In genomic region chr1:13892671-13893325, GRCh38 we compare ENCODE assay signal across 9 cellular contexts.
DNase-seq lines count a peak whose midpoint lies in the region; ATAC-seq and TF ChIP-seq lines count a peak whose summit lies in the region.
"Had no signal": no experiment of that assay in that cellular context is flagged by ENCODE, and none has a peak within 500 bp of the region (broad histone marks: within the 10 kb centered on the region; RNA-seq: fewer than 3 reads in every experiment).

No MANE protein-coding gene starts in this region.

- no peak overlapping the region for H3K27ac Mint-ChIP-seq in endodermal cell

- H3K36me3 ChIP-seq in endodermal cell (ENCODE audit: control insufficient read depth, insufficient read depth, low read length): no peaks in the 10 kb centered on the region
- no peaks in the 10 kb centered on the region for H3K36me3 ChIP-seq in mucosa of rectum (ENCODE audit: control insufficient read depth in 2 of 2, insufficient read depth in 2 of 2, low read length in 2 of 2)
- H3K36me3 ChIP-seq in aorta (ENCODE audit: control insufficient read depth in 1 of 2, insufficient read depth in 2 of 2, low read length in 1 of 2): no peaks in the 10 kb centered on the region

- H3K27me3 Mint-ChIP-seq in endodermal cell (ENCODE audit: insufficient read depth): peaks cover 48% of the 10 kb centered on the region

- peaks cover 9% of the 10 kb centered on the region for H3K4me1 Mint-ChIP-seq in endodermal cell

- H3K4me3 ChIP-seq in endodermal cell (ENCODE audit: low read length) (peak overlapping the region; percentile 76), mucosa of rectum (ENCODE audit: low read length in 2 of 2) (peak overlapping the region; percentile 71 to 72), aorta (ENCODE audit: low read length in 2 of 2) (peak overlapping the region; percentile 3 to 45)

- no peak for TF ChIP-seq CTCF in endodermal cell (conservative IDR thresholded peaks at IDR 0.05)

- 1 to 4% methylated on average over 3 to 57 of the region's 57 CpGs for WGBS in endodermal cell (ENCODE audit: insufficient coverage in 1 of 2, insufficient read length in 1 of 2), 2 experiments
- WGBS in aorta, 2 donors: 0 to 1% methylated on average over 37 to 57 of the region's 57 CpGs

- no peaks in the 10 kb centered on the region for H3K36me3 Mint-ChIP-seq in endodermal cell (ENCODE audit: low read depth)

- DNase-seq in stimulated activated CD4-positive, alpha-beta T cell treated with anti-CD3 and anti-CD28 coated beads, Interleukin-15, amount 100 ng/mL, for 24 hours: peak; percentile 3
- DNase-seq in stimulated activated CD4-positive, alpha-beta T cell treated with anti-CD3 and anti-CD28 coated beads, Interleukin-4, amount 100 ng/mL, for 1 hour: no peak
- DNase-seq in endodermal cell: peak; percentile 77
- peak in 1 of 2 donors; percentile 78 for DNase-seq in aorta
- no peak for DNase-seq in NCI-H2029 treated with DMSO at 0.1 percent for 48 hours (lab: John Stamatoyannopoulos, UW)
- DNase-seq: MM.1S had no signal

- H3K27ac ChIP-seq in endodermal cell (ENCODE audit: low read depth, low read length) (no peak overlapping the region), mucosa of rectum (ENCODE audit: low read depth in 2 of 2, low read length in 2 of 2) (peak overlapping the region in 1 of 2 donors; percentile 23), aorta (ENCODE audit: low read depth in 1 of 2, low read length in 2 of 2) (no peak overlapping the region)

- peaks cover 3% of the 10 kb centered on the region for H3K9me3 Mint-ChIP-seq in endodermal cell

- H3K9me3 ChIP-seq in endodermal cell (ENCODE audit: control insufficient read depth, low read length) (peaks cover 7% of the 10 kb centered on the region), mucosa of rectum (ENCODE audit: control insufficient read depth in 2 of 2, low read length in 2 of 2) (no peaks in the 10 kb centered on the region), aorta (ENCODE audit: control insufficient read depth, low read length) (no peaks in the 10 kb centered on the region)

- H3K4me1 ChIP-seq in endodermal cell (ENCODE audit: control insufficient read depth, insufficient read depth, low read length) (peaks cover 6% of the 10 kb centered on the region), mucosa of rectum (ENCODE audit: control insufficient read depth in 2 of 2, insufficient read depth in 2 of 2, low read length in 2 of 2) (peaks cover 8 to 13% of the 10 kb centered on the region in 2 donors), aorta (ENCODE audit: control insufficient read depth in 1 of 2, insufficient read depth in 2 of 2, low read length in 2 of 2) (no peaks in the 10 kb centered on the region)

- intact Hi-C loops in aorta (cut with DNase I): no loop called here

- H3K9ac ChIP-seq in endodermal cell (ENCODE audit: extremely low read depth, low read length, poor library complexity, severe bottlenecking): no peak overlapping the region
- peak overlapping the region; percentile 56 to 66 for H3K9ac ChIP-seq in mucosa of rectum (ENCODE audit: low read depth in 1 of 2, low read length in 2 of 2)

- peak overlapping the region; percentile 48 for H3K4me3 Mint-ChIP-seq in endodermal cell

- peaks cover 90% of the 10 kb centered on the region for H3K27me3 ChIP-seq in endodermal cell (ENCODE audit: control insufficient read depth, insufficient read depth, low read length, poor library complexity, severe bottlenecking)
- H3K27me3 ChIP-seq in mucosa of rectum (ENCODE audit: control insufficient read depth in 2 of 2, insufficient read depth in 2 of 2, low read length in 2 of 2): peaks cover 3 to 4% of the 10 kb centered on the region in 2 donors
- H3K27me3 ChIP-seq in aorta (ENCODE audit: control insufficient read depth in 1 of 2, insufficient read depth in 2 of 2, low read length in 1 of 2): no peaks in the 10 kb centered on the region

- ATAC-seq in aorta (ENCODE audit: low FRiP score) (peak; percentile 60), HG02759 (IDR thresholded peaks at IDR 0.05; ENCODE audit: unreplicated experiment) (no peak), GM18861 (IDR thresholded peaks at IDR 0.05; ENCODE audit: unreplicated experiment) (no peak)

Comparison
In these comparisons a context has a peak if more than half of its experiments do, and no peak if none do; other contexts are left out.
1. DNase-seq: peak in stimulated activated CD4-positive, alpha-beta T cell treated with anti-CD3 and anti-CD28 coated beads, Interleukin-15, amount 100 ng/mL, for 24 hours (single experiment) and endodermal cell (single experiment); none in stimulated activated CD4-positive, alpha-beta T cell treated with anti-CD3 and anti-CD28 coated beads, Interleukin-4, amount 100 ng/mL, for 1 hour (single experiment) and NCI-H2029 treated with DMSO at 0.1 percent for 48 hours (single experiment).
2. H3K4me3 ChIP-seq: peak in every context shown above with its lines; median percentile 76 in endodermal cell; 72 in mucosa of rectum; 24 in aorta.